Comparison of ENCODE assay signal across 8 cellular contexts in the genomic region with DNA sequence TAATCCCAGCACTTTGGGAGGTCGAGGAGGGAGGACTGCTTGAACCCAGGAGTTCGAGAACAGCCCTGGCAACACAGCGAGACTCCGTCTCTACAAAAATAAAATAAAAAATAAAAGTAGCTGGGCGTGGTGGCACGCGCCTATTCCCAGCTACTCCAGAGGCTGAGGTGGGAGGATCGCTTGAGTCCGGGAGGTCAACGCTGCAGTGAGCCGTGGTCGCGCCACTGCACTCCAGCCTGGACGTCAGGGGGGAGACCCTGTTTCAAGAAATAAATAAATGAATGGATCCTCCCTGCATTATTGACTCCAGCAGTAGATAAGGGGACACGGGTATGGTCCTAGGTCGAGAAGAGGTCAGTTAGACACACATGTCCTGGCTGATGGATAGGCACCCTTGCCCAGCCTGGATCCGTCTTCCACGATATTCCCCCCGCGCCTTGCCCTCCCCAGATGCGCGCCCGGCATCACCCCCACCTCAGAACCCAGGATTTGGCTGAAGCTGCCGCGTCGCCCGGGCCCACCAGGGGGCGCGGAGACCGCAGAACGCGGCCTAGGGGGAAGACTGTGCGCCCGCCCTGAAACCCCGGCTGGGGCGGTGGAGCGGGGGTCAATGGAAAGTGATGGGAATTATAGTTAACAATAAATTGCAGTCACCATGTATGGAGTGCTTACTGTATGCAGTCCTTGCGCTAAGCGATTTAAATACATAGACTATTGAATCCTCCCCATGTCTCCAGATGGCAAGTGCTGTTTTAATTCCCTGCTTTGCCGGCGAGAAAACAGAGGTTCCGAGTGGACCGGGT. TPM values are rescaled to one million over a fixed set of nuclear protein-coding genes. Genes with fewer than 3 reads are reported as not detected.
DNase-seq lines count a peak whose midpoint lies in the region; ATAC-seq and TF ChIP-seq lines count a peak whose summit lies in the region.

No MANE protein-coding gene starts in this region.

- peak; percentile 44 for ATAC-seq in foreskin keratinocyte
- ATAC-seq in GM19455 (IDR thresholded peaks at IDR 0.05; ENCODE audit: unreplicated experiment), result no peak

- CTCF ChIA-PET in GM10248 (lab: Yijun Ruan, JAX), result interaction anchor here (0.7 to 11.6 kb wide), 16 partner anchors 10 to 718 kb away, joined by 3 to 399 read pairs (median 4); a partner anchor contains a TSS
- CTCF ChIA-PET in RWPE1 (lab: Yijun Ruan, JAX), result interaction anchor here (0.5 to 3.3 kb wide), 14 partner anchors 8 to 1643 kb away, joined by 3 to 40 read pairs (median 5); a partner anchor contains a TSS

- H3K27me3 Mint-ChIP-seq in nephron progenitor cell (ENCODE audit: low read depth, poor library complexity), result peaks cover 10% of the 10 kb centered on the region

- H3K27ac Mint-ChIP-seq in nephron progenitor cell, result no peak overlapping the region

- no peaks in the 10 kb centered on the region for H3K27me3 ChIP-seq in KMS-11 (ENCODE audit: insufficient read depth, low read depth)
- no peaks in the 10 kb centered on the region for H3K27me3 ChIP-seq in foreskin keratinocyte

- H3K36me3 ChIP-seq in KMS-11 (ENCODE audit: insufficient read depth), result no peaks in the 10 kb centered on the region

- POLR2A ChIA-PET in GM10248 (lab: Yijun Ruan, JAX), result interaction anchor here (0.7 to 3.9 kb wide), 4 partner anchors 12 to 20 kb away, joined by 3 to 110 read pairs (median 7); a partner anchor contains a TSS
- POLR2A ChIA-PET in RWPE1 (lab: Yijun Ruan, JAX; ENCODE audit: low non-redundant PET), result interaction anchor here (2.3 to 4.3 kb wide), 2 partner anchors 14 to 19 kb away, joined by 8 to 120 read pairs; a partner anchor contains a TSS

- H3K4me1 ChIP-seq in KMS-11 (ENCODE audit: low read depth, poor library complexity, severe bottlenecking), result peaks cover 29% of the 10 kb centered on the region
- no peaks in the 10 kb centered on the region for H3K4me1 ChIP-seq in foreskin keratinocyte

- peak overlapping the region; percentile 35 for H3K4me2 ChIP-seq in KMS-11

- peak overlapping the region; percentile 51; the same call in 1 of the 2 replicates for H3K9ac ChIP-seq in KMS-11

- H3K79me2 ChIP-seq in KMS-11 (ENCODE audit: insufficient read depth, low read depth), result no peaks in the 10 kb centered on the region

- no peaks in the 10 kb centered on the region for H3K36me3 Mint-ChIP-seq in nephron progenitor cell (ENCODE audit: low read depth)

- H2AFZ ChIP-seq in KMS-11 (ENCODE audit: low read depth), result peak overlapping the region; percentile 84

- H3K4me3 Mint-ChIP-seq in nephron progenitor cell, result peak overlapping the region; percentile 85

- DNase-seq in GM10248 (ENCODE audit: extremely low spot score), result peak; percentile 75
- DNase-seq in RWPE1 (ENCODE audit: low spot score), result peak; percentile 73
- peak; percentile 81 for DNase-seq in activated gamma-delta T cell treated with Interleukin-2 at 50 U/mL for 16 hours
- peak in 1 of 2 donors; percentile 62 for DNase-seq in foreskin keratinocyte
- peak; percentile 91 for DNase-seq in nephron progenitor cell
- peak; percentile 61 for DNase-seq in stromal cell of bone marrow (ENCODE audit: low read depth)

- peak; percentile 94 for TF ChIP-seq CTCF in GM10248 (IDR thresholded peaks at IDR 0.05; ENCODE audit: control extremely low read depth, extremely low read depth, low read depth, missing control alignments)
- peak; percentile 96 for TF ChIP-seq CTCF in KMS-11 (conservative IDR thresholded peaks at IDR 0.05; ENCODE audit: low read depth, low read length)
- peak; percentile 96 for TF ChIP-seq CTCF in RWPE1 (conservative IDR thresholded peaks at IDR 0.05; ENCODE audit: low read depth)
- TF ChIP-seq CTCF in foreskin keratinocyte (conservative IDR thresholded peaks at IDR 0.05), result peak; percentile 93
- TF ChIP-seq CTCF in nephron progenitor cell (IDR thresholded peaks at IDR 0.05), result peak; percentile 94

- H3K27ac ChIP-seq in KMS-11, result 0 out of 2 replicates have a peak overlapping the region, but pooled peaks have one; percentile 31
- H3K27ac ChIP-seq in RWPE1, result peak overlapping the region; percentile 99
- peak overlapping the region; percentile 75 for H3K27ac ChIP-seq in foreskin keratinocyte

- no peaks in the 10 kb centered on the region for H3K9me3 Mint-ChIP-seq in nephron progenitor cell

- H3K4me3 ChIP-seq in KMS-11 (IDR thresholded peaks at IDR 0.05; ENCODE audit: insufficient read depth, low read depth, low read length), result peak overlapping the region; percentile 70

- H3K4me1 Mint-ChIP-seq in nephron progenitor cell, result peaks cover 28% of the 10 kb centered on the region

- H4K20me1 ChIP-seq in KMS-11 (ENCODE audit: insufficient read depth), result no peaks in the 10 kb centered on the region

RNA-seq across cellular contexts. Expression of a gene that starts 2.1 kb away (rescaled TPM):
- 34.5 and 35.9 TPM in 2 replicates for total RNA-seq in foreskin keratinocyte
- polyA plus RNA-seq in foreskin keratinocyte, result 32.9 and 35.5 TPM in 2 replicates

RNA-seq across cellular contexts. Expression of a gene that starts 13.9 kb away (rescaled TPM):
- 101 and 134 TPM in 2 replicates for total RNA-seq in foreskin keratinocyte
- 104 and 134 TPM in 2 replicates for polyA plus RNA-seq in foreskin keratinocyte

RNA-seq across cellular contexts. Expression of a gene that starts 24.2 kb away (rescaled TPM):
- total RNA-seq in foreskin keratinocyte, result 271 and 287 TPM in 2 replicates
- polyA plus RNA-seq in foreskin keratinocyte, result 347 and 379 TPM in 2 replicates

RNA-seq across cellular contexts. Expression of a gene that starts 24.5 kb away (rescaled TPM):
- total RNA-seq in foreskin keratinocyte, result 9.3 and 14.7 TPM in 2 replicates
- polyA plus RNA-seq in foreskin keratinocyte, result 49.9 and 56.0 TPM in 2 replicates

RNA-seq across cellular contexts. Expression of a gene that starts 25.8 kb away (rescaled TPM):
- not detected in 2 replicates for total RNA-seq in foreskin keratinocyte
- polyA plus RNA-seq in foreskin keratinocyte, result not detected in 2 replicates

Comparison
In these comparisons a context has a peak if more than half of its experiments do, and no peak if none do; other contexts are left out.
1. H3K27ac ChIP-seq: peak in every context shown above with its lines; median percentile 99 in RWPE1; 75 in foreskin keratinocyte; 31 in KMS-11.